ENCODE assay signal across 22 cellular contexts in genomic region chr7:84190016-84190705, GRCh38. TPM values are rescaled to one million over a fixed set of nuclear protein-coding genes. Genes with fewer than 3 reads are reported as not detected.
DNase-seq lines count a peak whose midpoint lies in the region; ATAC-seq and TF ChIP-seq lines count a peak whose summit lies in the region.
"Had no signal": no experiment of that assay in that cellular context is flagged by ENCODE, and none has a peak within 500 bp of the region (broad histone marks: within the 10 kb centered on the region; RNA-seq: fewer than 3 reads in every experiment).

No MANE protein-coding gene starts in this region.

- H3K79me2 ChIP-seq in PC-3 (ENCODE audit: low read length) (peaks cover 86% of the 10 kb centered on the region), neural progenitor cell (ENCODE audit: low read depth) (peaks cover 93% of the 10 kb centered on the region)

- POLR2A ChIA-PET in PC-3 (lab: Charles Lee; ENCODE audit: unreplicated experiment), result interaction anchor here (0.6 kb wide), 1 partner anchor 29 kb away, joined by 4 read pairs; no protein-coding TSS in a partner anchor

- peaks cover 31% of the 10 kb centered on the region for H3K4me1 Mint-ChIP-seq in neural progenitor cell
- H3K4me1 Mint-ChIP-seq: central memory CD8-positive, alpha-beta T cell had no signal

- DNase-seq in EL (peak; percentile 39), PC-3 (peak; percentile 86), epithelial cell of prostate (ENCODE audit: low read depth, low spot score) (no peak), neural progenitor cell (ENCODE audit: low spot score) (no peak), amniotic stem cell (lab: John Stamatoyannopoulos, UW) (no peak), NCI-H2227 (lab: John Stamatoyannopoulos, UW; ENCODE audit: unreplicated experiment) (no peak)
- no peak for DNase-seq in stimulated activated CD4-positive, alpha-beta T cell treated with anti-CD3 and anti-CD28 coated beads, Interleukin-15, amount 100 ng/mL, for 24 hours
- DNase-seq: activated CD4-positive, alpha-beta memory T cell treated with anti-CD3 and anti-CD28 coated beads, Interleukin-2, amount 10 ng/mL, durations not matched to agents 7 days and 5 days; activated naive CD8-positive, alpha-beta T cell treated with anti-CD3 and anti-CD28 coated beads, Interleukin-2, amount 10 ng/mL, durations not matched to agents 7 days and 5 days; activated T-cell treated with anti-CD3 and anti-CD28 coated beads, Interleukin-2, amount 50 U/mL, for 48 hours; heart right ventricle; kidney; NCI-H1092; NCI-H2171; NCI-H774; nucleus accumbens; stimulated activated CD4-positive, alpha-beta T cell treated with anti-CD3 and anti-CD28 coated beads, Interleukin-4, amount 100 ng/mL, for 1 hour; SW 1271 had no signal

- H3K9me3 ChIP-seq in PC-3 (ENCODE audit: low read length), result no peaks in the 10 kb centered on the region
- H3K9me3 ChIP-seq in neural progenitor cell (ENCODE audit: low read depth), result no peaks in the 10 kb centered on the region
- H3K9me3 ChIP-seq: BLaER1 treated with 17β-estradiol and CSF1 and Interleukin-3, amounts not matched to agents 10 nM and 100 nM; heart right ventricle; suprapubic skin had no signal

- no peaks in the 10 kb centered on the region for H4K20me1 ChIP-seq in PC-3 (ENCODE audit: low read length)
- peaks cover 8% of the 10 kb centered on the region for H4K20me1 ChIP-seq in neural progenitor cell (ENCODE audit: low read depth)
- H4K20me1 ChIP-seq: BLaER1 treated with 17β-estradiol and CSF1 and Interleukin-3, amounts not matched to agents 10 nM and 100 nM had no signal

- no peaks in the 10 kb centered on the region for H3K36me3 ChIP-seq in PC-3 (ENCODE audit: low read depth, low read length)
- H3K36me3 ChIP-seq in neural progenitor cell, result no peaks in the 10 kb centered on the region
- H3K36me3 ChIP-seq: BLaER1 treated with 17β-estradiol and CSF1 and Interleukin-3, amounts not matched to agents 10 nM and 100 nM; heart right ventricle; suprapubic skin had no signal

- H3K9me3 Mint-ChIP-seq in neural progenitor cell, result peaks cover 2% of the 10 kb centered on the region
- H3K9me3 Mint-ChIP-seq: activated CD4-positive, alpha-beta memory T cell treated with anti-CD3 and anti-CD28 coated beads, Interleukin-2, amount 10 ng/mL, durations not matched to agents 7 days and 5 days; activated naive CD8-positive, alpha-beta T cell treated with anti-CD3 and anti-CD28 coated beads, Interleukin-2, amount 10 ng/mL, durations not matched to agents 7 days and 5 days had no signal

- ATAC-seq in PC-3, result peak; percentile 51
- no peak for ATAC-seq in GM19023 (IDR thresholded peaks at IDR 0.05; ENCODE audit: unreplicated experiment)
- ATAC-seq: heart right ventricle had no signal

- H3K4me3 ChIP-seq in PC-3 (ENCODE audit: low read length) (peak overlapping the region; percentile 55), neural progenitor cell (peak overlapping the region; percentile 2)
- H3K4me3 ChIP-seq: BLaER1 treated with 17β-estradiol and CSF1 and Interleukin-3, amounts not matched to agents 10 nM and 100 nM; heart right ventricle; suprapubic skin had no signal

- H3K9me2 ChIP-seq in PC-3 (replicated peaks; ENCODE audit: low read length), result no peaks in the 10 kb centered on the region

- H3K27ac Mint-ChIP-seq in neural progenitor cell, result no peak overlapping the region
- H3K27ac Mint-ChIP-seq: activated CD4-positive, alpha-beta memory T cell treated with anti-CD3 and anti-CD28 coated beads, Interleukin-2, amount 10 ng/mL, durations not matched to agents 7 days and 5 days; activated naive CD8-positive, alpha-beta T cell treated with anti-CD3 and anti-CD28 coated beads, Interleukin-2, amount 10 ng/mL, durations not matched to agents 7 days and 5 days had no signal

- peak overlapping the region; percentile 1 for H3K4me3 Mint-ChIP-seq in neural progenitor cell
- H3K4me3 Mint-ChIP-seq: activated CD4-positive, alpha-beta memory T cell treated with anti-CD3 and anti-CD28 coated beads, Interleukin-2, amount 10 ng/mL, durations not matched to agents 7 days and 5 days; activated naive CD8-positive, alpha-beta T cell treated with anti-CD3 and anti-CD28 coated beads, Interleukin-2, amount 10 ng/mL, durations not matched to agents 7 days and 5 days; central memory CD8-positive, alpha-beta T cell had no signal

- no TSS peak for BruUV-seq in PC-3 (replicated peaks; lab: Mats Ljungman, UMichigan)

- H3K4me2 ChIP-seq in PC-3 (ENCODE audit: low read length) (peak overlapping the region; percentile 70), neural progenitor cell (peak overlapping the region; percentile 84)
- H3K4me2 ChIP-seq: BLaER1 treated with 17β-estradiol and CSF1 and Interleukin-3, amounts not matched to agents 10 nM and 100 nM had no signal

- H3K9ac ChIP-seq in PC-3 (ENCODE audit: low read length), result peak overlapping the region; percentile 96
- H3K9ac ChIP-seq in neural progenitor cell, result no peak overlapping the region

- H2AFZ ChIP-seq in PC-3 (ENCODE audit: low read length) (no peak overlapping the region), neural progenitor cell (replicated peaks) (no peak overlapping the region)

- H3K27ac ChIP-seq in PC-3 (ENCODE audit: low read length) (peak overlapping the region; percentile 94), epithelial cell of prostate (peak overlapping the region; percentile 82), neural progenitor cell (peak overlapping the region; percentile 20)
- H3K27ac ChIP-seq: heart right ventricle, suprapubic skin had no signal

- peaks cover 13% of the 10 kb centered on the region for H3K36me3 Mint-ChIP-seq in neural progenitor cell
- H3K36me3 Mint-ChIP-seq: activated naive CD8-positive, alpha-beta T cell treated with anti-CD3 and anti-CD28 coated beads, Interleukin-2, amount 10 ng/mL, durations not matched to agents 7 days and 5 days had no signal

- CTCF ChIA-PET in PC-3 (lab: Charles Lee), result interaction anchor here (0.6 kb wide), 1 partner anchor 240 kb away, joined by 3 read pairs; no protein-coding TSS in a partner anchor

- TF ChIP-seq CTCF in PC-3 (conservative IDR thresholded peaks at IDR 0.05; ENCODE audit: low read depth, low read length) (no peak), neural progenitor cell (IDR thresholded peaks at IDR 0.05) (no peak)

- H3K4me1 ChIP-seq in PC-3 (ENCODE audit: insufficient read depth, low read length), result peaks cover 57% of the 10 kb centered on the region
- peaks cover 51% of the 10 kb centered on the region for H3K4me1 ChIP-seq in neural progenitor cell

- peaks cover 6% of the 10 kb centered on the region for H3K27me3 Mint-ChIP-seq in neural progenitor cell (ENCODE audit: insufficient read depth, low read depth)
- H3K27me3 Mint-ChIP-seq: activated CD4-positive, alpha-beta memory T cell treated with anti-CD3 and anti-CD28 coated beads, Interleukin-2, amount 10 ng/mL, durations not matched to agents 7 days and 5 days; central memory CD8-positive, alpha-beta T cell had no signal

- H3F3A ChIP-seq in PC-3 (ENCODE audit: low read length, unreplicated experiment), result no peaks in the 10 kb centered on the region
- peaks cover 29% of the 10 kb centered on the region for H3F3A ChIP-seq in neural progenitor cell (ENCODE audit: low read depth)

- H3K27me3 ChIP-seq in PC-3 (ENCODE audit: low read length) (no peaks in the 10 kb centered on the region), neural progenitor cell (no peaks in the 10 kb centered on the region)
- H3K27me3 ChIP-seq: BLaER1 treated with 17β-estradiol and CSF1 and Interleukin-3, amounts not matched to agents 10 nM and 100 nM; heart right ventricle; suprapubic skin had no signal

- intact Hi-C loops in PC-3 (cut with micrococcal nuclease), result loop anchor here (1.0 to 10.0 kb wide), 5 partner anchors 168 to 425 kb away; no protein-coding TSS in a partner anchor

RNA-seq across cellular contexts. Expression of gene SEMA3A, which starts 4.4 kb away (rescaled TPM):
- total RNA-seq in PC-3 (2014; rRNA removed) (13.7 and 16.9 TPM in 2 replicates), neural progenitor cell (ENCODE audit: low replicate concordance) (69.5 and 134 TPM in 2 replicates)

Comparison
In these comparisons a context has a peak if more than half of its experiments do, and no peak if none do; other contexts are left out.
1. DNase-seq: peak in EL (single experiment) and PC-3 (single experiment); none in epithelial cell of prostate (single experiment), neural progenitor cell (single experiment), amniotic stem cell (single experiment), stimulated activated CD4-positive, alpha-beta T cell treated with anti-CD3 and anti-CD28 coated beads, Interleukin-15, amount 100 ng/mL, for 24 hours (single experiment) and NCI-H2227 (single experiment).
2. H3K27ac ChIP-seq: peak in every context shown above with its lines; median percentile 94 in PC-3; 82 in epithelial cell of prostate; 20 in neural progenitor cell.